ENCODE assay signal across 19 cellular contexts in genomic region chr7:80413395-80413955, GRCh38.
"Had no signal": no experiment of that assay in that cellular context is flagged by ENCODE, and none has a peak within 500 bp of the region (broad histone marks: within the 10 kb centered on the region; RNA-seq: fewer than 3 reads in every experiment).

No MANE protein-coding gene starts in this region.

- H3K4me1 ChIP-seq: adrenal gland had no signal

- H3K36me3 ChIP-seq: adrenal gland had no signal

- H3K4me3 ChIP-seq: adrenal gland had no signal

- H3K27ac ChIP-seq: adrenal gland had no signal

- DNase-seq: activated CD4-positive, alpha-beta T cell treated with anti-CD3 and anti-CD28 coated beads for 4 hours; activated CD8-positive, alpha-beta memory T cell treated with anti-CD3 and anti-CD28 coated beads, Interleukin-2, amount 50 U/mL, for 48 hours; activated CD8-positive, alpha-beta T cell treated with anti-CD3 and anti-CD28 coated beads for 36 hours; activated naive CD4-positive, alpha-beta T cell treated with anti-CD3 and anti-CD28 coated beads, Interleukin-2, amount 50 U/mL, for 16 hours; activated naive CD8-positive, alpha-beta T cell treated with anti-CD3 and anti-CD28 coated beads, Interleukin-2, amount 10 ng/mL, durations not matched to agents 7 days and 5 days; activated T-cell treated with anti-CD3 and anti-CD28 coated beads, Interleukin-2, amount 50 U/mL, for 1 hour; adrenal gland; anterior cingulate cortex; caudate nucleus; KG1; NCI-H1048; NCI-H146; NCI-H1930; NCI-H446; NCI-H524; NCI-H748 treated with DMSO at 0.1 percent for 48 hours; SK-N-SH had no signal

- H3K27me3 ChIP-seq: adrenal gland had no signal

- H3K9me2 ChIP-seq: SK-N-SH had no signal

- H3K4me2 ChIP-seq: SK-N-SH had no signal

- H3K9me3 ChIP-seq: adrenal gland had no signal

- ATAC-seq: activated CD4-positive, CD25-positive, alpha-beta regulatory T cell treated with anti-CD3 and anti-CD28 coated beads, Interleukin-2, amount 50 U/mL, for 24 hours; activated CD8-positive, alpha-beta T cell treated with anti-CD3 and anti-CD28 coated beads for 36 hours; Right ventricle myocardium inferior had no signal

- H3K9ac ChIP-seq: SK-N-SH had no signal
